ENCODE assay signal across 8 cellular contexts in the genomic region with DNA sequence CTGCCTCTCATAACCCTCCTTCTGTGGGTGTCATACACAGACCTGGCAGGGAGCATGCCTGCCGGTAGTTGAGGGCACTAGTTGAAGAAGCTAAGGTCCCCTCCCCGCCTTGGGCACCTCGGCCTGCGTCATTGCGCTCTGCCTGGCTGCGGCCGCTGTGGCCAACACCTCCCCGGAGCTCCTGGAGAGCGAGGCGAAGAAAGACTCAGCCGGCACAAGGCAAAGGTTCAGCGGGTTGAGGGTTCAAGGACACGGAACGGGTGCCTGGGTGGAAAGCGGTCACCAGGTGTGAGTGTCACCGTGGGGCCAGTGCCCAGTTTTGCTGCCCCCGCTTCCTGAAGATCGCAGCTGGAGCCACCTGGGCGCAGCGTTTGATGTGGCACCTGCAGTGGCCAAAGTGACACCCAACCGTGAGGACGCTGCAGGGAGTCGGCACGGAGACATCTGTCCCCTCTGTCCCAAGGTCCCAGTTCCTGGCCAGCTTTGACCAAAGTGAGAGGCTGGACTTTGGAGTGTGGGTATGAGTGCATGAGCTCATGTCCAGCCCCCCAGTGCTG. TPM values are rescaled to one million over a fixed set of nuclear protein-coding genes. Genes with fewer than 3 reads are reported as not detected.
"Had no signal": no experiment of that assay in that cellular context is flagged by ENCODE, and none has a peak within 500 bp of the region (broad histone marks: within the 10 kb centered on the region; RNA-seq: fewer than 3 reads in every experiment).

No MANE protein-coding gene starts in this region.

- H3K4me3 ChIP-seq: GM23338 had no signal

- H2AFZ ChIP-seq: GM23338 had no signal

- H3K27ac ChIP-seq: HL-60 had no signal

- H3K4me2 ChIP-seq: GM23338 had no signal

- DNase-seq: H9, HCEC 1CT had no signal

- ATAC-seq: GM23338, HepG2 had no signal

RNA-seq across cellular contexts. Expression of a gene that starts 14.8 kb away (rescaled TPM):
- total RNA-seq: GM23338, H1, H9, HepG2, HT1080 had no signal
- polyA plus RNA-seq: GM23338, H1, HepG2, IgD-negative memory B cell had no signal

RNA-seq across cellular contexts. Expression of a gene that starts 36.0 kb away (rescaled TPM):
- total RNA-seq: GM23338, H1, H9, HepG2, HT1080 had no signal
- polyA plus RNA-seq: GM23338, H1, HepG2, IgD-negative memory B cell had no signal
